ENCODE assay signal across 8 cellular contexts in the genomic region with DNA sequence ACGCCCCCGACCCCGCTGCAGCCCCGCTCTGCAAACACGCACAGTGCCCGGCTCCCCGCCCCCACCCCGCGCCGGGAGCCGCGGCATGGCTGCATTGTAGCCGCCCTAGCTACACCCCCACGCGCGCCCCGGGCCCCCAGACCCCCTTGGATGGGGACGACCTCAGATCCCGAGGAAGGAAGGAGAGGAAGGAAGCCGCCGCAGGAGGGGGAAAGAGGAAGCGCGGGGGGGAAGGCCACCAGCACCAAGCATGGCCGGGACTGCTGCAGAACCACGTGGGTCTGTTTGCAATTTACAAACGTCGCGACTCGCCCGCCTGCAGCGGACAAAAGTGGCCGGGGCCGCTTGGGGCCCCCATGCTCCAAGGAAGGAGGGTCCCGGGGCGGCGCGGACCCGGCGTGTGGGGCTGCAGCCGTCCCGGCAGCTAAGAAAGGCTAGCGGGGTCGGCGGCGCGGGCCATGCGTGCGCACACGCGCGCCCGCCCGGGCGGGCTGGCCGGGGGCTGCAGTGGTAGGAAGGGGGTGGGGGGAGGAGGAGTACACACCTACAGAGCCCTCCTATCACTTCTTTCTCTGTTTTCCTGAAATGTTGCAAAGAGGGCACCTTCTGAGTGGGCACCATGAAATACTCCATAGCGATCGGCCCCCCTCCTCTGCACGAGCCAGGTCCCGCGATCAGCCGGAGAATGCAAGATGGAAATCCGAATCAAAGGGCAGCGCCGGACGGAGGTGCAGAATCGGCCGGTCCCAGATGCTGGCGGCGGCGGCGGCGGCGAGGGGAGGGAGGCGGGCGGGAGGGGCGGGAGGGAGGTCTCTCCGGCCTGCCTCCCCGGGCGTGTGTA.
DNase-seq lines count a peak whose midpoint lies in the region; ATAC-seq and TF ChIP-seq lines count a peak whose summit lies in the region.

No MANE protein-coding gene starts in this region.

- DNase-seq in stimulated activated CD4-positive, alpha-beta T cell treated with anti-CD3 and anti-CD28 coated beads, Interleukin-2, amount 100 ng/mL, for 48 hours: peak; percentile 16 to 43
- DNase-seq in stimulated activated CD4-positive, alpha-beta T cell treated with anti-CD3 and anti-CD28 coated beads, Interleukin-12 subunit alpha, Interleukin-12 subunit beta, amount 100 ng/mL, for 4 hours: no peak
- DNase-seq in T47D (ENCODE audit: low read depth in 1 of 2, low spot score in 1 of 2): peak; percentile 52 to 53
- DNase-seq in skeletal muscle cell (ENCODE audit: low read depth): no peak
- DNase-seq in NCI-H2107 (lab: John Stamatoyannopoulos, UW): no peak

- TF ChIP-seq CTCF in OCI-LY1 (IDR thresholded peaks at IDR 0.05; ENCODE audit: low read length): no peak

- peak overlapping the region; percentile 96 for H3K4me3 ChIP-seq in OCI-LY1 (ENCODE audit: low read depth, low read length, poor library complexity, severe bottlenecking)
- peak overlapping the region; percentile 65 for H3K4me3 ChIP-seq in iPS-20b (ENCODE audit: low read length)
- peak overlapping the region; percentile 82 for H3K4me3 ChIP-seq in skeletal muscle cell (ENCODE audit: low read depth, low read length)

- H3K27ac ChIP-seq in OCI-LY1 (ENCODE audit: low read depth, low read length, poor library complexity, severe bottlenecking) (peak overlapping the region; percentile 85), iPS-20b (ENCODE audit: low read length) (peak overlapping the region; percentile 81)

- H3F3A ChIP-seq in OCI-LY1 (ENCODE audit: insufficient read depth, low read length): no peaks in the 10 kb centered on the region

- no peaks in the 10 kb centered on the region for H3K9me3 ChIP-seq in OCI-LY1 (ENCODE audit: low read length)
- H3K9me3 ChIP-seq in iPS-20b (ENCODE audit: insufficient read depth, low read depth, low read length): no peaks in the 10 kb centered on the region

- H3K4me2 ChIP-seq in OCI-LY1 (ENCODE audit: low read length): peak overlapping the region; percentile 90

- no peak overlapping the region for H2AFZ ChIP-seq in OCI-LY1 (ENCODE audit: low read length)

- peaks cover 38% of the 10 kb centered on the region for H3K79me2 ChIP-seq in OCI-LY1 (ENCODE audit: insufficient read depth, low read length)

- H3K9me2 ChIP-seq in OCI-LY1 (ENCODE audit: low read depth, low read length): no peaks in the 10 kb centered on the region

- in situ Hi-C loops in T47D (cut with HindIII; ENCODE audit: low pct_unique_long_range_greater_than_20kb, low sequenced_read_pairs): no loop called here

- H3K4me1 ChIP-seq in OCI-LY1 (ENCODE audit: insufficient read depth, low read length, severe bottlenecking) (peaks cover 25% of the 10 kb centered on the region), iPS-20b (ENCODE audit: insufficient read depth, low read length) (no peaks in the 10 kb centered on the region)

- peaks cover 5% of the 10 kb centered on the region; the same call in 1 of the 2 replicates for H3K36me3 ChIP-seq in OCI-LY1 (ENCODE audit: insufficient read depth, low read length)
- no peaks in the 10 kb centered on the region for H3K36me3 ChIP-seq in iPS-20b (ENCODE audit: insufficient read depth, low read depth, low read length)

- H3K27me3 ChIP-seq in OCI-LY1 (ENCODE audit: insufficient read depth, low read length) (no peaks in the 10 kb centered on the region), iPS-20b (ENCODE audit: insufficient read depth, low read length) (no peaks in the 10 kb centered on the region)

- no peaks in the 10 kb centered on the region for H4K20me1 ChIP-seq in OCI-LY1 (ENCODE audit: insufficient read depth, low read length)

- peak; percentile 11 for ATAC-seq in HG02970 (IDR thresholded peaks at IDR 0.05; ENCODE audit: low FRiP score, unreplicated experiment)

- H3K9ac ChIP-seq in OCI-LY1 (ENCODE audit: low read length) (peak overlapping the region; percentile 95), iPS-20b (ENCODE audit: low read depth, low read length) (peak overlapping the region; percentile 84)

Comparison
In these comparisons a context has a peak if more than half of its experiments do, and no peak if none do; other contexts are left out.
1. DNase-seq: peak in stimulated activated CD4-positive, alpha-beta T cell treated with anti-CD3 and anti-CD28 coated beads, Interleukin-2, amount 100 ng/mL, for 48 hours (2 of 2) and T47D (2 of 2); none in stimulated activated CD4-positive, alpha-beta T cell treated with anti-CD3 and anti-CD28 coated beads, Interleukin-12 subunit alpha, Interleukin-12 subunit beta, amount 100 ng/mL, for 4 hours (single experiment), skeletal muscle cell (single experiment) and NCI-H2107 (single experiment).
2. Peak in every context shown above with its lines, with median percentiles within 50 percentile points of each other: H3K4me3 ChIP-seq.